2 cellular contexts compared by ENCODE assay signal in genomic region chr22:36381513-36382079, GRCh38.
TF ChIP-seq lines count a peak whose summit lies in the region.

No MANE protein-coding gene starts in this region.

TF ChIP-seq in A549, 52 proteins besides CTCF, POLR2A, EP300 and RAD21:
- TF ChIP-seq HOXB5 (CRISPR knock-in tag; IDR thresholded peaks at IDR 0.05) (no peak), FOSB (CRISPR knock-in tag; IDR thresholded peaks at IDR 0.05) (no peak), REST (IDR thresholded peaks at IDR 0.05) (no peak), HOXA7 (CRISPR knock-in tag; IDR thresholded peaks at IDR 0.05) (no peak), KDM1A (IDR thresholded peaks at IDR 0.05; ENCODE audit: low read depth) (no peak), HES2 (IDR thresholded peaks at IDR 0.05) (no peak), RCOR1 (IDR thresholded peaks at IDR 0.05; ENCODE audit: low read depth, low read length) (no peak), RARB (CRISPR knock-in tag; IDR thresholded peaks at IDR 0.05) (no peak), CBX8 (IDR thresholded peaks at IDR 0.05) (no peak), KDM5A (IDR thresholded peaks at IDR 0.05) (no peak), CHD4 (IDR thresholded peaks at IDR 0.05; ENCODE audit: borderline replicate concordance) (no peak), USF2 (IDR thresholded peaks at IDR 0.05) (no peak)

TF ChIP-seq in GM23338, 12 proteins besides CTCF, POLR2A, EP300 and RAD21:
- no peak for TF ChIP-seq JUNB (IDR thresholded peaks at IDR 0.05; ENCODE audit: unreplicated experiment)
- no peak for TF ChIP-seq EZH2phosphoT487 (IDR thresholded peaks at IDR 0.05; ENCODE audit: unreplicated experiment)
- TF ChIP-seq STAT1 (IDR thresholded peaks at IDR 0.05; ENCODE audit: unreplicated experiment), result no peak
- no peak for TF ChIP-seq NANOG (IDR thresholded peaks at IDR 0.05; ENCODE audit: borderline replicate concordance)
- TF ChIP-seq ZNF114 (CRISPR knock-in tag; IDR thresholded peaks at IDR 0.05), result no peak
- TF ChIP-seq CREB1 (CRISPR knock-in tag; IDR thresholded peaks at IDR 0.05; ENCODE audit: low read depth), result no peak
- TF ChIP-seq ZNF331 (CRISPR knock-in tag; IDR thresholded peaks at IDR 0.05; ENCODE audit: low read depth), result no peak
